In the genomic region with DNA sequence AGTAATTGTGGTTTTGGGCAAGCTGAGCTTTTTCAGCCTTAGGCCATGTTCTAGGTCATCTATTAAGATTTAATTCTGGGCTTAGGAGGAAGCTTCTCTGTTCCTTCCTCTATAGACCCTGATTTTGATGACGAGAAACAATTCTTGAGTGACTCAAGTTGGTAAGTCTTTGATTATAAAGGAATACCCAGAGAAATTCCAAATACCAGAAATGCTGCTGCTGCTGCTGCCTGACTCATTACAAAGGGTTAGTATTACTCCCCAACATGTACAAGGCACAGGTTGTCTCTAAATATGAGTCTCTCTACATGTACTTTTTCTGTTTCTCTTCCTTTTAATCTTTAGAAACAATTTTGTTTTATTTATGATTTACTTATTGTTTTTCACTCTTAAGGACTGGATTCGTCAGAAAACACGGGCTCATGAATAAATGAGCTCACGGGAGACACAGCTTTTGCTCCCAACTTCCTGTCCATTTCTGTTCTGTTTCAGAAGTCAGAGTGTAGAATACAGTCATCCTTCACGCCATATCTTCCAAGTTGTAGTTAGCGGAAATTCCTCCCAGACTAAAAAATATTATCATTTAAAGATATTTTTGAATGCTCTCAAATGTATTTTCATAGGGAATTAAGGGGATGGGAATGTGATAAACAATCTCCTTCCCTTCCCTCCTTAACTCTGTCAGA, we compare ENCODE assay signal across 20 cellular contexts. TPM values are rescaled to one million over a fixed set of nuclear protein-coding genes. Genes with fewer than 3 reads are reported as not detected.
DNase-seq lines count a peak whose midpoint lies in the region; ATAC-seq, FAIRE-seq and TF ChIP-seq lines count a peak whose summit lies in the region.
"Had no signal": no experiment of that assay in that cellular context is flagged by ENCODE, and none has a peak within 500 bp of the region (broad histone marks: within the 10 kb centered on the region; RNA-seq: fewer than 3 reads in every experiment).

No MANE protein-coding gene starts in this region.

- H3K79me2 ChIP-seq in endothelial cell of umbilical vein (ENCODE audit: control insufficient read depth, insufficient read depth, low read length), result no peaks in the 10 kb centered on the region

- TF ChIP-seq RAD21 in IMR-90 (IDR thresholded peaks at IDR 0.05; ENCODE audit: low read length), result no peak

- in situ Hi-C loops in IMR-90 (cut with MboI; ENCODE audit: low sequenced_read_pairs), result no loop called here

- no peaks in the 10 kb centered on the region for H3K4me1 ChIP-seq in IMR-90 (ENCODE audit: control insufficient read depth, insufficient read depth, low read length)
- H3K4me1 ChIP-seq in endothelial cell of umbilical vein (ENCODE audit: control insufficient read depth, extremely low read depth, insufficient read depth, low read length), result peaks cover 31% of the 10 kb centered on the region
- H3K4me1 ChIP-seq in neuronal stem cell (ENCODE audit: control insufficient read depth in 2 of 2, insufficient read depth in 1 of 2, low read depth in 1 of 2, low read length in 2 of 2), result no peaks in the 10 kb centered on the region
- H3K4me1 ChIP-seq in left lung, result no peaks in the 10 kb centered on the region
- no peaks in the 10 kb centered on the region for H3K4me1 ChIP-seq in breast epithelium
- H3K4me1 ChIP-seq: A549 had no signal

- BruUV-seq in IMR-90 (replicated peaks; lab: Mats Ljungman, UMichigan), result no TSS peak
- BruUV-seq in endothelial cell of umbilical vein (replicated peaks; lab: Mats Ljungman, UMichigan), result no TSS peak

- H2AK5ac ChIP-seq in IMR-90 (ENCODE audit: low read depth, low read length) (no peak overlapping the region), neuronal stem cell (ENCODE audit: low read depth, low read length) (no peak overlapping the region)

- H3K4me3 ChIP-seq in IMR-90 (ENCODE audit: insufficient read depth, low read depth, low read length) (no peak overlapping the region), endothelial cell of umbilical vein (replicated peaks in 1 of 3; ENCODE audit: insufficient read depth in 1 of 3, low read depth in 1 of 3, low read length in 3 of 3) (no peak overlapping the region), neuronal stem cell (ENCODE audit: low read length in 2 of 2) (no peak overlapping the region), left lung (no peak overlapping the region), breast epithelium (no peak overlapping the region)
- H3K4me3 ChIP-seq: A549 had no signal

- peak; percentile 12 for DNase-seq in IMR-90
- DNase-seq in endothelial cell of umbilical vein (ENCODE audit: low read depth, low spot score), result peak; percentile 64
- DNase-seq in neuronal stem cell (ENCODE audit: low spot score), result no peak
- no peak for DNase-seq in chondrocyte (ENCODE audit: low spot score)
- DNase-seq in left lung, result no peak
- DNase-seq in GM10266 (ENCODE audit: extremely low spot score), result no peak
- no peak for DNase-seq in breast epithelium (ENCODE audit: low spot score in 2 of 2)
- DNase-seq: DMS53, MM.1S, NCI-H1417, NCI-H1930, NCI-H2171, NCI-H774 had no signal

- H3K9me3 Mint-ChIP-seq in chondrocyte (ENCODE audit: low read depth), result no peaks in the 10 kb centered on the region
- H3K9me3 Mint-ChIP-seq: CD14-positive monocyte had no signal

- H3K27me3 Mint-ChIP-seq in chondrocyte (ENCODE audit: low read depth), result peaks cover 1% of the 10 kb centered on the region

- H3K14ac ChIP-seq in IMR-90 (replicated peaks; ENCODE audit: low read depth, low read length), result no peak overlapping the region
- H3K14ac ChIP-seq in neuronal stem cell (ENCODE audit: low read length), result no peak overlapping the region

- H4K8ac ChIP-seq in IMR-90 (ENCODE audit: low read depth in 2 of 2, low read length in 2 of 2) (no peak overlapping the region), neuronal stem cell (ENCODE audit: low read depth, low read length) (no peak overlapping the region)

- no peak overlapping the region for H3K56ac ChIP-seq in IMR-90 (ENCODE audit: extremely low read depth, insufficient read depth, low read length)

- no peak for TF ChIP-seq CTCF in IMR-90 (conservative IDR thresholded peaks at IDR 0.05; ENCODE audit: low read depth, low read length)
- no peak for TF ChIP-seq CTCF in endothelial cell of umbilical vein (IDR thresholded peaks at IDR 0.05; ENCODE audit: extremely low read depth in 1 of 2, insufficient read depth in 1 of 2, low read depth in 1 of 2, low read length in 2 of 2)
- no peak for TF ChIP-seq CTCF in chondrocyte (IDR thresholded peaks at IDR 0.05)
- TF ChIP-seq CTCF in left lung (IDR thresholded peaks at IDR 0.05), result no peak
- TF ChIP-seq CTCF in GM10266 (IDR thresholded peaks at IDR 0.05; ENCODE audit: control insufficient read depth, insufficient read depth, low read depth, missing control alignments), result no peak
- no peak for TF ChIP-seq CTCF in breast epithelium (IDR thresholded peaks at IDR 0.05)

- no CpG with 5 or more reads among the region's 6 CpGs for WGBS in IMR-90 (ENCODE audit: extremely low coverage in 2 of 2, insufficient read length in 1 of 2), 2 experiments
- no CpG with 5 or more reads among the region's 6 CpGs for WGBS in neuronal stem cell (ENCODE audit: extremely low coverage in 2 of 2, insufficient read length in 2 of 2, insufficient replicate concordance in 1 of 2), 2 donors

- no peak overlapping the region for H3K18ac ChIP-seq in IMR-90 (ENCODE audit: low read depth, low read length)
- H3K18ac ChIP-seq in neuronal stem cell (ENCODE audit: low read length), result no peak overlapping the region

- peak; percentile 50 for ATAC-seq in GM21619 (IDR thresholded peaks at IDR 0.05; ENCODE audit: unreplicated experiment)
- no peak for ATAC-seq in IMR-90 (ENCODE audit: low read depth)
- ATAC-seq in left lung, result no peak
- ATAC-seq: A549, HepG2, Right ventricle myocardium inferior had no signal

- H2AK9ac ChIP-seq in IMR-90 (replicated peaks; ENCODE audit: low read depth, low read length, poor library complexity), result no peak overlapping the region

- H3K4me3 Mint-ChIP-seq in chondrocyte (ENCODE audit: unreplicated experiment), result no peak overlapping the region
- H3K4me3 Mint-ChIP-seq: CD14-positive monocyte had no signal

- TF ChIP-seq POLR2A in IMR-90 (IDR thresholded peaks at IDR 0.05; ENCODE audit: low read depth, low read length), result no peak
- TF ChIP-seq POLR2A in endothelial cell of umbilical vein (IDR thresholded peaks at IDR 0.05; ENCODE audit: low read depth, low read length), result no peak
- no peak for TF ChIP-seq POLR2A in breast epithelium (IDR thresholded peaks at IDR 0.05)

- no peak overlapping the region for H2BK20ac ChIP-seq in IMR-90 (ENCODE audit: low read depth, low read length)

- H3K9me1 ChIP-seq in IMR-90 (ENCODE audit: insufficient read depth, low read length), result no peaks in the 10 kb centered on the region
- H3K9me1 ChIP-seq in endothelial cell of umbilical vein (replicated peaks; ENCODE audit: control insufficient read depth, extremely low read depth, insufficient read depth, low read length), result no peaks in the 10 kb centered on the region

- H3K27me3 ChIP-seq in IMR-90 (ENCODE audit: control insufficient read depth, insufficient read depth, low read length) (no peaks in the 10 kb centered on the region), endothelial cell of umbilical vein (ENCODE audit: control insufficient read depth in 2 of 2, insufficient read depth in 2 of 2, low read length in 2 of 2) (no peaks in the 10 kb centered on the region), neuronal stem cell (ENCODE audit: control insufficient read depth in 3 of 3, insufficient read depth in 3 of 3, low read depth in 1 of 3, low read length in 3 of 3) (no peaks in the 10 kb centered on the region), left lung (no peaks in the 10 kb centered on the region), breast epithelium (no peaks in the 10 kb centered on the region)

- H4K20me1 ChIP-seq in IMR-90 (ENCODE audit: insufficient read depth, low read length) (no peaks in the 10 kb centered on the region), endothelial cell of umbilical vein (replicated peaks; ENCODE audit: control insufficient read depth, extremely low read depth, insufficient read depth, low read length) (no peaks in the 10 kb centered on the region)

- H2BK5ac ChIP-seq in IMR-90 (ENCODE audit: low read depth, low read length, poor library complexity, severe bottlenecking) (no peak overlapping the region), neuronal stem cell (ENCODE audit: low read length) (no peak overlapping the region)

- H3K27ac ChIP-seq in IMR-90 (ENCODE audit: insufficient read depth, low read length), result no peak overlapping the region
- peak overlapping the region; percentile 81 for H3K27ac ChIP-seq in endothelial cell of umbilical vein (ENCODE audit: insufficient read depth, low read depth, low read length)
- no peak overlapping the region for H3K27ac ChIP-seq in neuronal stem cell (replicated peaks; ENCODE audit: low read length)
- H3K27ac ChIP-seq in left lung, result no peak overlapping the region
- H3K27ac ChIP-seq in breast epithelium, result no peak overlapping the region
- H3K27ac ChIP-seq: A549 had no signal

- dilution Hi-C loops in IMR-90 (cut with HindIII; ENCODE audit: low sequenced_read_pairs, unreplicated experiment) (no loop called here), endothelial cell of umbilical vein (cut with MboI; ENCODE audit: extremely low pct_ligation_motif_present, low sequenced_read_pairs) (no loop called here)

- H3K23ac ChIP-seq in IMR-90 (ENCODE audit: low read depth, low read length), result no peak overlapping the region
- H3K23ac ChIP-seq in neuronal stem cell (ENCODE audit: low read depth, low read length, poor library complexity), result no peak overlapping the region

- H3K4ac ChIP-seq in IMR-90 (ENCODE audit: low read depth, low read length), result no peak overlapping the region
- H3K4ac ChIP-seq in neuronal stem cell (ENCODE audit: low read length), result no peak overlapping the region

- no peaks in the 10 kb centered on the region for H3K36me3 Mint-ChIP-seq in chondrocyte (ENCODE audit: low read depth)
- H3K36me3 Mint-ChIP-seq: CD14-positive monocyte had no signal

- no peak overlapping the region for H4K91ac ChIP-seq in IMR-90 (ENCODE audit: insufficient read depth, low read depth, low read length)
- H4K91ac ChIP-seq in neuronal stem cell (ENCODE audit: low read depth, low read length, poor library complexity), result no peak overlapping the region

- H3K27ac Mint-ChIP-seq in chondrocyte (ENCODE audit: unreplicated experiment), result no peak overlapping the region
- H3K27ac Mint-ChIP-seq: CD14-positive monocyte had no signal

- CTCF ChIA-PET in IMR-90 (lab: Yijun Ruan, JAX), result interaction anchor here (1.4 kb wide), 1 partner anchor 10 kb away, joined by 3 read pairs; no protein-coding TSS in a partner anchor
- CTCF ChIA-PET in endothelial cell of umbilical vein (lab: Charles Lee), result interaction anchor here (1.1 to 1.6 kb wide), 4 partner anchors 21 to 222 kb away, joined by 3 to 8 read pairs (median 4); partner anchors contain the start of gene NLRP14

- no peaks in the 10 kb centered on the region for H3K9me3 ChIP-seq in IMR-90 (ENCODE audit: control insufficient read depth, insufficient read depth, low read length)
- no peaks in the 10 kb centered on the region for H3K9me3 ChIP-seq in endothelial cell of umbilical vein (replicated peaks; ENCODE audit: control insufficient read depth, insufficient read depth, low read length)
- no peaks in the 10 kb centered on the region for H3K9me3 ChIP-seq in neuronal stem cell (replicated peaks in 1 of 2; ENCODE audit: control insufficient read depth in 2 of 2, insufficient read depth in 1 of 2, low read depth in 1 of 2, low read length in 2 of 2)
- no peaks in the 10 kb centered on the region for H3K9me3 ChIP-seq in left lung
- H3K9me3 ChIP-seq in breast epithelium, result no peaks in the 10 kb centered on the region
- H3K9me3 ChIP-seq: A549 had no signal

- H3K9ac ChIP-seq in IMR-90 (ENCODE audit: low read depth, low read length) (no peak overlapping the region), endothelial cell of umbilical vein (replicated peaks; ENCODE audit: extremely low read depth, insufficient read depth, low read length) (peak overlapping the region; percentile 37), neuronal stem cell (ENCODE audit: low read depth, low read length, poor library complexity) (no peak overlapping the region)

- H3K36me3 ChIP-seq in IMR-90 (ENCODE audit: control insufficient read depth, insufficient read depth, low read length) (no peaks in the 10 kb centered on the region), endothelial cell of umbilical vein (ENCODE audit: control insufficient read depth in 2 of 2, extremely low read depth in 1 of 2, insufficient read depth in 2 of 2, low read length in 2 of 2) (no peaks in the 10 kb centered on the region), neuronal stem cell (replicated peaks in 1 of 2; ENCODE audit: control insufficient read depth in 2 of 2, insufficient read depth in 2 of 2, low read length in 2 of 2) (no peaks in the 10 kb centered on the region), left lung (no peaks in the 10 kb centered on the region), breast epithelium (no peaks in the 10 kb centered on the region)

- no peaks in the 10 kb centered on the region for H3K4me1 Mint-ChIP-seq in chondrocyte (ENCODE audit: low read depth)
- H3K4me1 Mint-ChIP-seq: CD14-positive monocyte had no signal

- POLR2A ChIA-PET in IMR-90 (lab: Charles Lee; ENCODE audit: unreplicated experiment), result no interaction called here
- POLR2A ChIA-PET in endothelial cell of umbilical vein (lab: Charles Lee), result no interaction called here

- peak; percentile 24 for FAIRE-seq in endothelial cell of umbilical vein (lab: Jason Lieb, UNC)
- FAIRE-seq: A549, H54, HepG2 had no signal

- intact Hi-C loops in IMR-90 (cut with micrococcal nuclease), result no loop called here
- intact Hi-C loops in endothelial cell of umbilical vein (cut with micrococcal nuclease), result loop anchor here (1.0 to 5.0 kb wide), 2 partner anchors 37 to 920 kb away; partner anchors contain the start of genes NLRP14 and ZNF214
- intact Hi-C loops in left lung (cut with DNase I), result no loop called here
- intact Hi-C loops in breast epithelium (cut with DNase I; ENCODE audit: low total_unique reads), result no loop called here

- H3K4me2 ChIP-seq in IMR-90 (ENCODE audit: low read depth, low read length), result no peak overlapping the region
- H3K4me2 ChIP-seq in endothelial cell of umbilical vein (ENCODE audit: insufficient read depth, low read length), result peak overlapping the region; percentile 57
- no peak overlapping the region for H3K4me2 ChIP-seq in neuronal stem cell (ENCODE audit: insufficient read depth, low read length, poor library complexity, severe bottlenecking)
- H3K4me2 ChIP-seq: A549 had no signal

- H2BK12ac ChIP-seq in neuronal stem cell (ENCODE audit: low read length), result no peak overlapping the region

- H2BK15ac ChIP-seq in IMR-90 (ENCODE audit: low read depth, low read length) (no peak overlapping the region), neuronal stem cell (ENCODE audit: low read length) (no peak overlapping the region)

- no peaks in the 10 kb centered on the region for H3K79me1 ChIP-seq in IMR-90 (ENCODE audit: low read depth in 1 of 2, low read length in 2 of 2)
- H3K79me1 ChIP-seq in neuronal stem cell (ENCODE audit: low read depth, low read length), result no peaks in the 10 kb centered on the region

- no peak overlapping the region for H2AFZ ChIP-seq in IMR-90 (replicated peaks; ENCODE audit: low read length, poor library complexity)
- peak overlapping the region; percentile 77 for H2AFZ ChIP-seq in endothelial cell of umbilical vein (ENCODE audit: low read depth, low read length)
- H2AFZ ChIP-seq in neuronal stem cell (ENCODE audit: low read length), result peak overlapping the region; percentile 75

- H4K5ac ChIP-seq in IMR-90 (ENCODE audit: low read depth, low read length), result no peak overlapping the region

- H2BK120ac ChIP-seq in IMR-90 (ENCODE audit: low read depth, low read length) (no peak overlapping the region), neuronal stem cell (ENCODE audit: low read depth, low read length) (no peak overlapping the region)

RNA-seq across cellular contexts. Expression of gene RBMXL2, which starts 31.8 kb away (rescaled TPM):
- total RNA-seq in IMR-90 (2012; rRNA removed), result not detected in 2 replicates
- not detected in 2 replicates for polyA plus RNA-seq in IMR-90 (2012; rRNA removed)
- not detected in 2 replicates for polyA plus RNA-seq in IMR-90 (2012; cell fraction: cytosol; rRNA removed)
- 0.09 TPM in 1 of 2 replicates, not detected in the other for polyA plus RNA-seq in IMR-90 (2012; cell fraction: nucleus; rRNA removed; ENCODE audit: low replicate concordance)
- total RNA-seq in endothelial cell of umbilical vein, result 0.51 TPM in 1 of 2 replicates, not detected in the other
- 0.24 and 0.25 TPM in 2 replicates for polyA plus RNA-seq in endothelial cell of umbilical vein
- polyA plus RNA-seq in endothelial cell of umbilical vein (2011; cell fraction: cytosol; rRNA removed), result 0.08 and 0.10 TPM in 2 replicates
- 0.34 and 0.82 TPM in 2 replicates for polyA plus RNA-seq in endothelial cell of umbilical vein (2011; cell fraction: nucleus; rRNA removed)
- 0.15 TPM in 1 of 2 replicates, not detected in the other for polyA plus RNA-seq in endothelial cell of umbilical vein (2012)
- 0.08 and 0.32 TPM in 2 replicates for polyA minus RNA-seq in endothelial cell of umbilical vein
- polyA minus RNA-seq in endothelial cell of umbilical vein (2011; cell fraction: cytosol; rRNA and poly(A)+ RNA removed), result not detected
- 0.96 and 2.7 TPM in 2 replicates for polyA minus RNA-seq in endothelial cell of umbilical vein (2011; cell fraction: nucleus; rRNA and poly(A)+ RNA removed)
- 0.04 TPM for polyA plus RNA-seq in neuronal stem cell (2013, experiment 1 of 2)
- 0.06 TPM for polyA plus RNA-seq in neuronal stem cell (2013, experiment 2 of 2)
- not detected in 3 replicates for total RNA-seq in chondrocyte
- not detected for total RNA-seq in left lung
- under 1 TPM in 1 of 3 donors, not detected in 2; 0.15 TPM for total RNA-seq in breast epithelium
- total RNA-seq: HepG2, NCI-H460, Right ventricle myocardium inferior had no signal
- polyA plus RNA-seq: A549, CD14-positive monocyte, HepG2 had no signal

RNA-seq across cellular contexts. Expression of gene NLRP14, which starts 36.7 kb away (rescaled TPM):
- total RNA-seq in IMR-90 (2012; rRNA removed) (under 0.01 TPM in 2 replicates), endothelial cell of umbilical vein (0.24 and 0.35 TPM in 2 replicates), chondrocyte (0.05 TPM in 1 of 3 replicates, not detected in the others), left lung (under 1 TPM in 1 of 2 donors, not detected in 1; 0.10 TPM), breast epithelium (under 1 TPM; under 0.01 to 0.29 (median 0.16) TPM)
- polyA plus RNA-seq in IMR-90 (2012; rRNA removed) (not detected in 2 replicates), endothelial cell of umbilical vein (0.21 and 0.26 TPM in 2 replicates)
- polyA plus RNA-seq in IMR-90 (2012; cell fraction: cytosol; rRNA removed), result not detected in 2 replicates
- 0.03 TPM in 1 of 2 replicates, not detected in the other for polyA plus RNA-seq in IMR-90 (2012; cell fraction: nucleus; rRNA removed; ENCODE audit: low replicate concordance)
- 0.24 and 0.25 TPM in 2 replicates for polyA plus RNA-seq in endothelial cell of umbilical vein (2011; cell fraction: cytosol; rRNA removed)
- 0.49 and 0.57 TPM in 2 replicates for polyA plus RNA-seq in endothelial cell of umbilical vein (2011; cell fraction: nucleus; rRNA removed)
- polyA plus RNA-seq in endothelial cell of umbilical vein (2012), result 0.12 and 0.36 TPM in 2 replicates
- polyA minus RNA-seq in endothelial cell of umbilical vein, result 1.2 and 1.3 TPM in 2 replicates
- polyA minus RNA-seq in endothelial cell of umbilical vein (2011; cell fraction: cytosol; rRNA and poly(A)+ RNA removed), result not detected
- 1.9 and 2.0 TPM in 2 replicates for polyA minus RNA-seq in endothelial cell of umbilical vein (2011; cell fraction: nucleus; rRNA and poly(A)+ RNA removed)
- polyA plus RNA-seq in neuronal stem cell (2013, experiment 1 of 2), result 0.20 TPM
- polyA plus RNA-seq in neuronal stem cell (2013, experiment 2 of 2), result 0.22 TPM
- total RNA-seq: HepG2, Right ventricle myocardium inferior had no signal
- polyA plus RNA-seq: CD14-positive monocyte, HepG2 had no signal

RNA-seq across cellular contexts. Expression of gene ZNF214, which starts 36.8 kb away (rescaled TPM):
- total RNA-seq in IMR-90 (2012; rRNA removed) (2.5 and 3.1 TPM in 2 replicates), endothelial cell of umbilical vein (1.7 and 2.5 TPM in 2 replicates), chondrocyte (1.4 to 3.1 TPM (median 2.5 TPM) in 3 replicates), left lung (1 to 10 TPM; 2.0 to 4.1 TPM), breast epithelium (1 to 10 TPM; 3.0 to 6.9 (median 4.9) TPM)
- polyA plus RNA-seq in IMR-90 (2012; rRNA removed) (0.47 and 0.82 TPM in 2 replicates), endothelial cell of umbilical vein (0.45 and 0.94 TPM in 2 replicates)
- 0.09 and 0.37 TPM in 2 replicates for polyA plus RNA-seq in IMR-90 (2012; cell fraction: cytosol; rRNA removed)
- 0.11 and 1.2 TPM in 2 replicates for polyA plus RNA-seq in IMR-90 (2012; cell fraction: nucleus; rRNA removed; ENCODE audit: low replicate concordance)
- 0.83 and 0.94 TPM in 2 replicates for polyA plus RNA-seq in endothelial cell of umbilical vein (2011; cell fraction: cytosol; rRNA removed)
- polyA plus RNA-seq in endothelial cell of umbilical vein (2011; cell fraction: nucleus; rRNA removed), result 1.3 and 1.8 TPM in 2 replicates
- polyA plus RNA-seq in endothelial cell of umbilical vein (2012), result 0.63 TPM in 2 replicates
- 3.1 and 3.2 TPM in 2 replicates for polyA minus RNA-seq in endothelial cell of umbilical vein
- not detected for polyA minus RNA-seq in endothelial cell of umbilical vein (2011; cell fraction: cytosol; rRNA and poly(A)+ RNA removed)
- 2.6 and 3.5 TPM in 2 replicates for polyA minus RNA-seq in endothelial cell of umbilical vein (2011; cell fraction: nucleus; rRNA and poly(A)+ RNA removed)
- polyA plus RNA-seq in neuronal stem cell (2013, experiment 1 of 2), result 5.2 TPM
- 5.5 TPM for polyA plus RNA-seq in neuronal stem cell (2013, experiment 2 of 2)
- polyA plus RNA-seq: CD14-positive monocyte had no signal

Comparison
In these comparisons a context has a peak if more than half of its experiments do, and no peak if none do; other contexts are left out.
1. DNase-seq: peak in IMR-90 (single experiment) and endothelial cell of umbilical vein (single experiment); none in neuronal stem cell (single experiment), chondrocyte (single experiment), left lung (0 of 2), GM10266 (single experiment) and breast epithelium (0 of 2).